ENCODE assay signal across 1 cellular context in the genomic region with DNA sequence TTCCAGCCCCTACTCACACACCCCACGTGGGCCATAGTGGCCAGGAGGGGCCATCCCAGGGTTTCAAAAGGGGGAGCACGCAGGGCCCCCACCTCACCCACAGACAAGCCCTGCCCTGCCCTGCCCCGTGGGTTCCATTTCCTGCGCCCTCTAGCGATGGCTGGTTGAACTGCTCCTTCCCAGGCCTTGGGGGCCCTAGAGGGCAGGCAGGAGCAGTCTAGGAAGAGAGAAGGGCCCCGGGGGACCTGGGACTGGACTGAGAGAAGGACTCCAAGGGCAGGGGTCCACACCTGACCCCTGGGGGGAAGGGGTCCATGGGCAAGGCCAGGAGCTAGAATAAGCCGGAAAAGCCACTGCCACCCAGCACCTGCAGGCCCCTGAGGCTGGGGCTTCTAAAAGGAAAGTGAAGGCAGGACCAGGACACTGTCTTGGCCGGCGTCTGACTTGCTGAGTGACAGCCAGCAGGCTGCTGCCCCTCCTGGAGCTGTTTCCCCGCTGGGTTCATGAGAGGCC.
TF ChIP-seq lines count a peak whose summit lies in the region.

No MANE protein-coding gene starts in this region.

TF ChIP-seq in GM23338, 12 proteins besides CTCF, POLR2A, EP300 and RAD21 (continued from another document):
- TF ChIP-seq, protein P1, sequence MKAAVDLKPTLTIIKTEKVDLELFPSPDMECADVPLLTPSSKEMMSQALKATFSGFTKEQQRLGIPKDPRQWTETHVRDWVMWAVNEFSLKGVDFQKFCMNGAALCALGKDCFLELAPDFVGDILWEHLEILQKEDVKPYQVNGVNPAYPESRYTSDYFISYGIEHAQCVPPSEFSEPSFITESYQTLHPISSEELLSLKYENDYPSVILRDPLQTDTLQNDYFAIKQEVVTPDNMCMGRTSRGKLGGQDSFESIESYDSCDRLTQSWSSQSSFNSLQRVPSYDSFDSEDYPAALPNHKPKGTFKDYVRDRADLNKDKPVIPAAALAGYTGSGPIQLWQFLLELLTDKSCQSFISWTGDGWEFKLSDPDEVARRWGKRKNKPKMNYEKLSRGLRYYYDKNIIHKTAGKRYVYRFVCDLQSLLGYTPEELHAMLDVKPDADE (IDR thresholded peaks at IDR 0.05), result no peak
- TF ChIP-seq POLR2AphosphoS5 (IDR thresholded peaks at IDR 0.05; ENCODE audit: low read depth), result no peak
- TF ChIP-seq EZH2phosphoT487 (IDR thresholded peaks at IDR 0.05; ENCODE audit: unreplicated experiment), result no peak
- TF ChIP-seq STAT1 (IDR thresholded peaks at IDR 0.05; ENCODE audit: unreplicated experiment), result no peak
- TF ChIP-seq, protein P2, sequence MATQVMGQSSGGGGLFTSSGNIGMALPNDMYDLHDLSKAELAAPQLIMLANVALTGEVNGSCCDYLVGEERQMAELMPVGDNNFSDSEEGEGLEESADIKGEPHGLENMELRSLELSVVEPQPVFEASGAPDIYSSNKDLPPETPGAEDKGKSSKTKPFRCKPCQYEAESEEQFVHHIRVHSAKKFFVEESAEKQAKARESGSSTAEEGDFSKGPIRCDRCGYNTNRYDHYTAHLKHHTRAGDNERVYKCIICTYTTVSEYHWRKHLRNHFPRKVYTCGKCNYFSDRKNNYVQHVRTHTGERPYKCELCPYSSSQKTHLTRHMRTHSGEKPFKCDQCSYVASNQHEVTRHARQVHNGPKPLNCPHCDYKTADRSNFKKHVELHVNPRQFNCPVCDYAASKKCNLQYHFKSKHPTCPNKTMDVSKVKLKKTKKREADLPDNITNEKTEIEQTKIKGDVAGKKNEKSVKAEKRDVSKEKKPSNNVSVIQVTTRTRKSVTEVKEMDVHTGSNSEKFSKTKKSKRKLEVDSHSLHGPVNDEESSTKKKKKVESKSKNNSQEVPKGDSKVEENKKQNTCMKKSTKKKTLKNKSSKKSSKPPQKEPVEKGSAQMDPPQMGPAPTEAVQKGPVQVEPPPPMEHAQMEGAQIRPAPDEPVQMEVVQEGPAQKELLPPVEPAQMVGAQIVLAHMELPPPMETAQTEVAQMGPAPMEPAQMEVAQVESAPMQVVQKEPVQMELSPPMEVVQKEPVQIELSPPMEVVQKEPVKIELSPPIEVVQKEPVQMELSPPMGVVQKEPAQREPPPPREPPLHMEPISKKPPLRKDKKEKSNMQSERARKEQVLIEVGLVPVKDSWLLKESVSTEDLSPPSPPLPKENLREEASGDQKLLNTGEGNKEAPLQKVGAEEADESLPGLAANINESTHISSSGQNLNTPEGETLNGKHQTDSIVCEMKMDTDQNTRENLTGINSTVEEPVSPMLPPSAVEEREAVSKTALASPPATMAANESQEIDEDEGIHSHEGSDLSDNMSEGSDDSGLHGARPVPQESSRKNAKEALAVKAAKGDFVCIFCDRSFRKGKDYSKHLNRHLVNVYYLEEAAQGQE (IDR thresholded peaks at IDR 0.05; ENCODE audit: unreplicated experiment), result no peak
- TF ChIP-seq EZH2 (IDR thresholded peaks at IDR 0.05; ENCODE audit: low read depth, unreplicated experiment), result no peak
